25 cellular contexts compared by ENCODE assay signal in genomic region chr16:68383858-68384257, GRCh38.
DNase-seq lines count a peak whose midpoint lies in the region; ATAC-seq and TF ChIP-seq lines count a peak whose summit lies in the region.
"Had no signal": no experiment of that assay in that cellular context is flagged by ENCODE, and none has a peak within 500 bp of the region (broad histone marks: within the 10 kb centered on the region; RNA-seq: fewer than 3 reads in every experiment).

No MANE protein-coding gene starts in this region.

- H3K36me3 ChIP-seq in KMS-11 (ENCODE audit: insufficient read depth) (no peaks in the 10 kb centered on the region), muscle layer of duodenum (ENCODE audit: control insufficient read depth in 1 of 2, insufficient read depth in 2 of 2, low read length in 2 of 2) (no peaks in the 10 kb centered on the region), spleen (no peaks in the 10 kb centered on the region)
- H3K36me3 ChIP-seq: upper lobe of left lung had no signal

- H3K4me1 ChIP-seq in KMS-11 (ENCODE audit: low read depth, poor library complexity, severe bottlenecking) (peaks cover 86% of the 10 kb centered on the region), muscle layer of duodenum (ENCODE audit: control insufficient read depth in 1 of 2, insufficient read depth in 2 of 2, low read length in 2 of 2) (no peaks in the 10 kb centered on the region), spleen (peaks cover 0 to 19% (median 4%) of the 10 kb centered on the region in 6 donors)

- WGBS in spleen, 5 donors, result 78 to 89% (median 84%) methylated on average over 3 to 4 of the region's 4 CpGs

- peaks cover 35% of the 10 kb centered on the region for H3K4me1 Mint-ChIP-seq in dendritic cell treated with granulocyte-macrophage colony-stimulating factor and Interleukin-4, amounts not matched to agents 40 ng/mL and 50 ng/mL, for 4 days (ENCODE audit: low read depth)
- peaks cover 44% of the 10 kb centered on the region for H3K4me1 Mint-ChIP-seq in WTC11
- peaks cover 14% of the 10 kb centered on the region for H3K4me1 Mint-ChIP-seq in activated T-cell treated with anti-CD3 and anti-CD28 coated beads, Interleukin-2, amount 50 U/mL, for 24 hours (ENCODE audit: low read depth)

- H3K27me3 ChIP-seq in KMS-11 (ENCODE audit: insufficient read depth, low read depth) (no peaks in the 10 kb centered on the region), muscle layer of duodenum (ENCODE audit: low read depth, low read length) (no peaks in the 10 kb centered on the region), spleen (replicated peaks in 1 of 7) (no peaks in the 10 kb centered on the region)
- H3K27me3 ChIP-seq: upper lobe of left lung had no signal

- CTCF ChIA-PET in WTC11 (lab: Charles Lee), result interaction anchor here (1.0 to 1.8 kb wide), 7 partner anchors 10 to 137 kb away, joined by 3 to 16 read pairs (median 5); no protein-coding TSS in a partner anchor

- no peak for TF ChIP-seq POLR2A in spleen (IDR thresholded peaks at IDR 0.05)

- no peak for ATAC-seq in WTC11
- ATAC-seq: sciatic nerve had no signal

- POLR2A ChIA-PET in WTC11 (lab: Charles Lee), result no interaction called here

- no peaks in the 10 kb centered on the region for H3K36me3 Mint-ChIP-seq in dendritic cell treated with granulocyte-macrophage colony-stimulating factor and Interleukin-4, amounts not matched to agents 40 ng/mL and 50 ng/mL, for 4 days (ENCODE audit: low read depth)
- H3K36me3 Mint-ChIP-seq in WTC11, result no peaks in the 10 kb centered on the region
- no peaks in the 10 kb centered on the region for H3K36me3 Mint-ChIP-seq in activated T-cell treated with anti-CD3 and anti-CD28 coated beads, Interleukin-2, amount 50 U/mL, for 24 hours (ENCODE audit: low read depth)
- H3K36me3 Mint-ChIP-seq: activated CD4-positive, alpha-beta memory T cell treated with anti-CD3 and anti-CD28 coated beads for 36 hours had no signal

- TF ChIP-seq CTCF in KMS-11 (conservative IDR thresholded peaks at IDR 0.05; ENCODE audit: low read depth, low read length) (no peak), spleen (IDR thresholded peaks at IDR 0.05 in 8 of 11, conservative IDR thresholded peaks at IDR 0.05 in 3 of 11) (no peak), WTC11 (IDR thresholded peaks at IDR 0.05) (no peak), GM10266 (IDR thresholded peaks at IDR 0.05; ENCODE audit: control insufficient read depth, insufficient read depth, low read depth, missing control alignments) (no peak)

- peak overlapping the region; percentile 39; the same call in 1 of the 2 replicates for H3K9ac ChIP-seq in KMS-11

- H3K4me3 ChIP-seq in KMS-11 (IDR thresholded peaks at IDR 0.05; ENCODE audit: insufficient read depth, low read depth, low read length), result no peak overlapping the region
- no peak overlapping the region for H3K4me3 ChIP-seq in muscle layer of duodenum (ENCODE audit: low read depth in 1 of 2, low read length in 2 of 2)
- H3K4me3 ChIP-seq in spleen, result no peak overlapping the region
- H3K4me3 ChIP-seq: upper lobe of left lung had no signal

- H3K9me3 Mint-ChIP-seq in dendritic cell treated with granulocyte-macrophage colony-stimulating factor and Interleukin-4, amounts not matched to agents 40 ng/mL and 50 ng/mL, for 4 days, result no peaks in the 10 kb centered on the region
- H3K9me3 Mint-ChIP-seq in WTC11, result no peaks in the 10 kb centered on the region
- H3K9me3 Mint-ChIP-seq in activated T-cell treated with anti-CD3 and anti-CD28 coated beads, Interleukin-2, amount 50 U/mL, for 24 hours, result no peaks in the 10 kb centered on the region
- H3K9me3 Mint-ChIP-seq: activated CD4-positive, alpha-beta memory T cell treated with anti-CD3 and anti-CD28 coated beads for 36 hours; H9; nephron had no signal

- peak overlapping the region; percentile 70 for H3K27ac ChIP-seq in KMS-11
- H3K27ac ChIP-seq in muscle layer of duodenum (ENCODE audit: low read length), result peak overlapping the region; percentile 42
- no peak overlapping the region for H3K27ac ChIP-seq in spleen
- H3K27ac ChIP-seq: RWPE1, upper lobe of left lung had no signal

- H4K20me1 ChIP-seq in KMS-11 (ENCODE audit: insufficient read depth), result no peaks in the 10 kb centered on the region

- peak; percentile 36 for DNase-seq in spleen
- no peak for DNase-seq in WTC11 (ENCODE audit: low spot score)
- DNase-seq in GM10266 (ENCODE audit: extremely low spot score), result no peak
- no peak for DNase-seq in activated T-cell treated with anti-CD3 and anti-CD28 coated beads, Interleukin-2, amount 50 U/mL, for 24 hours
- no peak for DNase-seq in T-helper 2 cell
- DNase-seq: activated CD4-positive, alpha-beta memory T cell treated with anti-CD3 and anti-CD28 coated beads for 36 hours; activated CD4-positive, CD25-positive, alpha-beta regulatory T cell treated with anti-CD3 and anti-CD28 coated beads, Interleukin-2, amount 50 U/mL, for 72 hours; activated naive CD4-positive, alpha-beta T cell treated with Interleukin-2 at 50 U/mL for 16 hours; cortex of kidney; DMS153; H9; kidney glomerular epithelial cell; NCI-H1048; NCI-H1694; NCI-H446; NCI-H774; stimulated activated CD4-positive, alpha-beta T cell treated with anti-CD3 and anti-CD28 coated beads, Interleukin-4, amount 100 ng/mL, for 4 hours; T-helper 1 cell had no signal

- H3K9me3 ChIP-seq in muscle layer of duodenum (ENCODE audit: control insufficient read depth in 1 of 2, low read length in 2 of 2) (no peaks in the 10 kb centered on the region), spleen (no peaks in the 10 kb centered on the region)
- H3K9me3 ChIP-seq: upper lobe of left lung had no signal

- intact Hi-C loops in dendritic cell treated with granulocyte-macrophage colony-stimulating factor and Interleukin-4, amounts not matched to agents 40 ng/mL and 50 ng/mL, for 4 days (cut with micrococcal nuclease), result no loop called here
- intact Hi-C loops in spleen (cut with DNase I; ENCODE audit: low total_unique reads), result no loop called here

- peak overlapping the region; percentile 41; the same call in 1 of the 2 replicates for H2AFZ ChIP-seq in KMS-11 (ENCODE audit: low read depth)

- peak overlapping the region; percentile 61 for H3K27ac Mint-ChIP-seq in dendritic cell treated with granulocyte-macrophage colony-stimulating factor and Interleukin-4, amounts not matched to agents 40 ng/mL and 50 ng/mL, for 4 days
- H3K27ac Mint-ChIP-seq in WTC11, result no peak overlapping the region
- H3K27ac Mint-ChIP-seq in activated T-cell treated with anti-CD3 and anti-CD28 coated beads, Interleukin-2, amount 50 U/mL, for 24 hours, result no peak overlapping the region
- H3K27ac Mint-ChIP-seq: activated CD4-positive, alpha-beta memory T cell treated with anti-CD3 and anti-CD28 coated beads for 36 hours; nephron had no signal

- H3K79me2 ChIP-seq in KMS-11 (ENCODE audit: insufficient read depth, low read depth), result no peaks in the 10 kb centered on the region

- H3K27me3 Mint-ChIP-seq in dendritic cell treated with granulocyte-macrophage colony-stimulating factor and Interleukin-4, amounts not matched to agents 40 ng/mL and 50 ng/mL, for 4 days, result peaks cover 36% of the 10 kb centered on the region
- no peaks in the 10 kb centered on the region for H3K27me3 Mint-ChIP-seq in WTC11 (ENCODE audit: low read depth)
- H3K27me3 Mint-ChIP-seq in activated T-cell treated with anti-CD3 and anti-CD28 coated beads, Interleukin-2, amount 50 U/mL, for 24 hours, result no peaks in the 10 kb centered on the region
- H3K27me3 Mint-ChIP-seq: activated CD4-positive, alpha-beta memory T cell treated with anti-CD3 and anti-CD28 coated beads for 36 hours had no signal

- no peak overlapping the region for H3K4me3 Mint-ChIP-seq in dendritic cell treated with granulocyte-macrophage colony-stimulating factor and Interleukin-4, amounts not matched to agents 40 ng/mL and 50 ng/mL, for 4 days
- H3K4me3 Mint-ChIP-seq in WTC11, result no peak overlapping the region
- no peak overlapping the region for H3K4me3 Mint-ChIP-seq in activated T-cell treated with anti-CD3 and anti-CD28 coated beads, Interleukin-2, amount 50 U/mL, for 24 hours
- H3K4me3 Mint-ChIP-seq: activated CD4-positive, alpha-beta memory T cell treated with anti-CD3 and anti-CD28 coated beads for 36 hours; H9; nephron had no signal

- peak overlapping the region; percentile 95 for H3K4me2 ChIP-seq in KMS-11

TF ChIP-seq in WTC11, 78 proteins besides CTCF, POLR2A, EP300 and RAD21:
- TF ChIP-seq ZNF396 (CRISPR knock-in tag; IDR thresholded peaks at IDR 0.05; ENCODE audit: borderline replicate concordance) (no peak), JAZF1 (CRISPR knock-in tag; IDR thresholded peaks at IDR 0.05) (no peak), NFYB (CRISPR knock-in tag; conservative IDR thresholded peaks at IDR 0.05; ENCODE audit: low read depth) (no peak), TCF7 (CRISPR knock-in tag; IDR thresholded peaks at IDR 0.05; ENCODE audit: low read depth) (no peak), AR (CRISPR knock-in tag; IDR thresholded peaks at IDR 0.05) (no peak)

Comparison
In these comparisons a context has a peak if more than half of its experiments do, and no peak if none do; other contexts are left out.
1. H3K27ac ChIP-seq: peak in KMS-11 (single experiment) and muscle layer of duodenum (single experiment); none in spleen (0 of 8).